In genomic region chr9:13427587-13427986, GRCh38 we compare ENCODE assay signal across 9 cellular contexts.
DNase-seq lines count a peak whose midpoint lies in the region; ATAC-seq and TF ChIP-seq lines count a peak whose summit lies in the region.
"Had no signal": no experiment of that assay in that cellular context is flagged by ENCODE, and none has a peak within 500 bp of the region (broad histone marks: within the 10 kb centered on the region; RNA-seq: fewer than 3 reads in every experiment).

No MANE protein-coding gene starts in this region.

- no peak overlapping the region for H2AFZ ChIP-seq in Loucy (ENCODE audit: low read length)

- H3K27me3 ChIP-seq in DOHH2 (ENCODE audit: control insufficient read depth, low read length) (no peaks in the 10 kb centered on the region), Loucy (ENCODE audit: insufficient read depth, low read length, poor library complexity, severe bottlenecking) (no peaks in the 10 kb centered on the region), SJCRH30 (no peaks in the 10 kb centered on the region), prostate gland (replicated peaks; ENCODE audit: insufficient read depth) (no peaks in the 10 kb centered on the region)

- no peak for TF ChIP-seq POLR2A in prostate gland (IDR thresholded peaks at IDR 0.05)

- H3K4me1 ChIP-seq in DOHH2 (ENCODE audit: control insufficient read depth, low read length): no peaks in the 10 kb centered on the region
- no peaks in the 10 kb centered on the region for H3K4me1 ChIP-seq in Loucy (ENCODE audit: insufficient read depth, low read length, poor library complexity, severe bottlenecking)
- H3K4me1 ChIP-seq in SJCRH30: no peaks in the 10 kb centered on the region
- H3K4me1 ChIP-seq in prostate gland (replicated peaks): no peaks in the 10 kb centered on the region

- H3F3A ChIP-seq in DOHH2 (ENCODE audit: control insufficient read depth, insufficient read depth): no peaks in the 10 kb centered on the region
- H3F3A ChIP-seq in Loucy (ENCODE audit: low read depth): no peaks in the 10 kb centered on the region

- H4K20me1 ChIP-seq in DOHH2 (ENCODE audit: control insufficient read depth, insufficient read depth, low read depth, low read length) (no peaks in the 10 kb centered on the region), Loucy (ENCODE audit: insufficient read depth, low read length, poor library complexity, severe bottlenecking) (no peaks in the 10 kb centered on the region)

- DNase-seq in SJCRH30: peak; percentile 15 to 79
- DNase-seq in fibroblast of the aortic adventitia (ENCODE audit: low read depth): peak; percentile 90
- peak; percentile 45 for DNase-seq in prostate gland (ENCODE audit: low spot score)
- no peak for DNase-seq in activated T-cell treated with anti-CD3 and anti-CD28 coated beads, Interleukin-2, amount 50 U/mL, for 48 hours
- no peak for DNase-seq in activated CD4-positive, alpha-beta T cell treated with anti-CD3 and anti-CD28 coated beads for 48 hours

- H3K4me3 ChIP-seq in DOHH2 (ENCODE audit: low read length): no peak overlapping the region
- no peak overlapping the region for H3K4me3 ChIP-seq in Loucy (ENCODE audit: low read length, poor library complexity, severe bottlenecking)
- no peak overlapping the region for H3K4me3 ChIP-seq in SJCRH30
- H3K4me3 ChIP-seq in fibroblast of the aortic adventitia (ENCODE audit: low read depth, low read length): no peak overlapping the region
- no peak overlapping the region for H3K4me3 ChIP-seq in prostate gland
- H3K4me3 ChIP-seq: skin epidermis had no signal

- H3K9me2 ChIP-seq in DOHH2 (replicated peaks; ENCODE audit: control insufficient read depth, low read length) (no peaks in the 10 kb centered on the region), Loucy (replicated peaks; ENCODE audit: low read depth, low read length) (no peaks in the 10 kb centered on the region)

- H3K27ac ChIP-seq in DOHH2 (ENCODE audit: low read depth, low read length): no peak overlapping the region
- H3K27ac ChIP-seq in SJCRH30: no peak overlapping the region; the same call in 1 of the 2 replicates
- H3K27ac ChIP-seq in prostate gland: no peak overlapping the region

- WGBS in prostate gland: 3% methylated on average over 3 of the region's 3 CpGs

- H3K36me3 ChIP-seq in DOHH2 (ENCODE audit: control insufficient read depth, low read length): no peaks in the 10 kb centered on the region
- no peaks in the 10 kb centered on the region for H3K36me3 ChIP-seq in Loucy (ENCODE audit: insufficient read depth, low read length)
- no peaks in the 10 kb centered on the region for H3K36me3 ChIP-seq in SJCRH30
- no peaks in the 10 kb centered on the region for H3K36me3 ChIP-seq in prostate gland

- H3K4me2 ChIP-seq in DOHH2 (ENCODE audit: low read length) (no peak overlapping the region), Loucy (ENCODE audit: low read depth, low read length, poor library complexity, severe bottlenecking) (no peak overlapping the region)

- TF ChIP-seq CTCF in DOHH2 (IDR thresholded peaks at IDR 0.05; ENCODE audit: low read depth, low read length, poor library complexity, severe bottlenecking) (peak; percentile 72), Loucy (conservative IDR thresholded peaks at IDR 0.05; ENCODE audit: low read length) (peak; percentile 92), fibroblast of the aortic adventitia (IDR thresholded peaks at IDR 0.05; ENCODE audit: insufficient read depth, low read length) (peak; percentile 64), prostate gland (IDR thresholded peaks at IDR 0.05) (peak; percentile 50 to 88 (median 80))

- H3K79me2 ChIP-seq in DOHH2 (ENCODE audit: control insufficient read depth, low read length): no peaks in the 10 kb centered on the region
- H3K79me2 ChIP-seq in Loucy (ENCODE audit: insufficient read depth, low read length): no peaks in the 10 kb centered on the region

- intact Hi-C loops in prostate gland (cut with DNase I): loop anchor here (5.0 kb wide), 3 partner anchors 75 to 1000 kb away; no protein-coding TSS in a partner anchor

- no peak overlapping the region for H3K9ac ChIP-seq in Loucy (ENCODE audit: low read depth, low read length, poor library complexity, severe bottlenecking)

- no peak for ATAC-seq in GM19324 (IDR thresholded peaks at IDR 0.05; ENCODE audit: low FRiP score, unreplicated experiment)

- no peaks in the 10 kb centered on the region for H3K9me3 ChIP-seq in DOHH2 (ENCODE audit: control insufficient read depth, insufficient read depth, low read length)
- no peaks in the 10 kb centered on the region for H3K9me3 ChIP-seq in Loucy (ENCODE audit: insufficient read depth, low read depth, low read length)
- H3K9me3 ChIP-seq in SJCRH30 (replicated peaks): no peaks in the 10 kb centered on the region
- no peaks in the 10 kb centered on the region for H3K9me3 ChIP-seq in prostate gland

Comparison
In these comparisons a context has a peak if more than half of its experiments do, and no peak if none do; other contexts are left out.
1. DNase-seq: peak in SJCRH30 (2 of 2), fibroblast of the aortic adventitia (single experiment) and prostate gland (single experiment); none in activated T-cell treated with anti-CD3 and anti-CD28 coated beads, Interleukin-2, amount 50 U/mL, for 48 hours (0 of 2) and activated CD4-positive, alpha-beta T cell treated with anti-CD3 and anti-CD28 coated beads for 48 hours (single experiment).
2. Peak in every context shown above with its lines, with median percentiles within 50 percentile points of each other: CTCF ChIP-seq.